In the genomic region with DNA sequence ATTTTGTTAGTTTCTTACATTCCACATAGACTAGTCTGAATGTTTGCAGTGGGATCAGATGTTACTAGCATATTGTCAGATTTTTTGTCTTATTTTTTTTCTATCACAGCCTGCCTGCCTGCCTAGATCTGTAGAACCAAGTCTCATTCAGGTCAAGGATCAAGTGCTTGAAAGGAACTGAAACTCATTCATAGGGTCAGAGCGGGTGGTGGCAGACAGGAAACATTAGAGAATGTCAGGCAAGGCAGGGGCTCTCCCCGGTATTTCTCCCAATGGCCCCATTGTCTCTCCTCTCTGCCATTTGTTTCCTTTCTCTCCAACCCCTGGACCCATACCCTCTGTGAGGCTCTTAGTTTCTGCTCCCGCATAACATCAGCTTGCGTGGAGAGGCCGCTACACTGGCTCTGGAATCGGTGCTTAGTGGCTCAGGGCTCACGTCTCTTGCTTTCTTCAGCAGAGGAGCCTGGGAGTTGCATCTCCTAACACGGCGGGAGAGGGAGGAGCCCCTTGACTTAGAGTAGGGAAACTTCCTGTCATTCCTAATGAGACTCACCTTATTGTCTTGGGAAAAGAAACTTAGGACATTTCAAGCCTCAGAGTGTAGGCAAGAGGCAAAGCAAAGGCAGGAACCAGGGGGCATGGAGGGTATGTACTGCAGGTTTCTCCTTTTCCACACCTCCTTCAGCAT, we compare ENCODE assay signal across 11 cellular contexts. TPM values are rescaled to one million over a fixed set of nuclear protein-coding genes. Genes with fewer than 3 reads are reported as not detected.
DNase-seq lines count a peak whose midpoint lies in the region; ATAC-seq and TF ChIP-seq lines count a peak whose summit lies in the region.
"Had no signal": no experiment of that assay in that cellular context is flagged by ENCODE, and none has a peak within 500 bp of the region (broad histone marks: within the 10 kb centered on the region; RNA-seq: fewer than 3 reads in every experiment).

No MANE protein-coding gene starts in this region.

- no peak overlapping the region for H3K27ac ChIP-seq in brain microvascular endothelial cell
- H3K27ac ChIP-seq: epithelial cell of prostate, SJCRH30 had no signal

- no peak overlapping the region for H3K4me3 ChIP-seq in brain microvascular endothelial cell (ENCODE audit: low read depth, low read length)
- H3K4me3 ChIP-seq: SJCRH30 had no signal

- DNase-seq in dermis blood vessel endothelial cell (peak; percentile 60), SK-N-DZ (ENCODE audit: low spot score) (no peak), brain microvascular endothelial cell (no peak), ureter (ENCODE audit: low spot score) (no peak), NCI-H1436 treated with DMSO at 0.1 percent for 48 hours (lab: John Stamatoyannopoulos, UW) (no peak)
- DNase-seq: mesenchymal stem cell had no signal

- TF ChIP-seq CTCF in brain microvascular endothelial cell (IDR thresholded peaks at IDR 0.05; ENCODE audit: low read depth, low read length, missing control alignments): no peak

- H3K36me3 ChIP-seq in brain microvascular endothelial cell (replicated peaks): no peaks in the 10 kb centered on the region
- H3K36me3 ChIP-seq: SJCRH30 had no signal

- in situ Hi-C loops in brain microvascular endothelial cell (cut with HindIII; ENCODE audit: low pct_ligation_motif_present, low sequenced_read_pairs): no loop called here

- no peaks in the 10 kb centered on the region for H3K27me3 ChIP-seq in brain microvascular endothelial cell (replicated peaks)
- H3K27me3 ChIP-seq: SJCRH30 had no signal

- ATAC-seq in GM18502 (IDR thresholded peaks at IDR 0.05; ENCODE audit: poor library complexity, unreplicated experiment): peak; percentile 92
- ATAC-seq in GM21360 (IDR thresholded peaks at IDR 0.05; ENCODE audit: unreplicated experiment): peak; percentile 79
- ATAC-seq in HG03108 (IDR thresholded peaks at IDR 0.05; ENCODE audit: unreplicated experiment): peak; percentile 87

RNA-seq across cellular contexts. Expression of a gene that starts 35.6 kb away (rescaled TPM):
- total RNA-seq in dermis blood vessel endothelial cell (2.4 and 2.6 TPM in 2 replicates), ureter (19.0 TPM)
- 5.3 and 7.5 TPM in 2 replicates for polyA plus RNA-seq in SK-N-DZ (2014; cell fraction: cytosol; rRNA removed)
- polyA plus RNA-seq in SK-N-DZ (2014; cell fraction: nucleus; rRNA removed): 5.2 and 6.0 TPM in 2 replicates
